ENCODE assay signal across 11 cellular contexts in genomic region chr10:30821269-30821993, GRCh38.
DNase-seq lines count a peak whose midpoint lies in the region; ATAC-seq and TF ChIP-seq lines count a peak whose summit lies in the region.
"Had no signal": no experiment of that assay in that cellular context is flagged by ENCODE, and none has a peak within 500 bp of the region (broad histone marks: within the 10 kb centered on the region; RNA-seq: fewer than 3 reads in every experiment).

No MANE protein-coding gene starts in this region.

- no peak overlapping the region for H3K4me3 ChIP-seq in heart left ventricle
- no peak overlapping the region for H3K4me3 ChIP-seq in esophagus (ENCODE audit: low read depth in 1 of 2, low read length in 2 of 2)
- H3K4me3 ChIP-seq in neural progenitor cell, result no peak overlapping the region
- H3K4me3 ChIP-seq in urinary bladder (ENCODE audit: low read depth, low read length), result no peak overlapping the region

- H3K36me3 ChIP-seq in heart left ventricle (no peaks in the 10 kb centered on the region), esophagus (ENCODE audit: control insufficient read depth in 2 of 2, insufficient read depth in 2 of 2, low read length in 1 of 2) (no peaks in the 10 kb centered on the region), neural progenitor cell (no peaks in the 10 kb centered on the region), urinary bladder (ENCODE audit: insufficient read depth) (no peaks in the 10 kb centered on the region)

- H3K9me3 Mint-ChIP-seq in neural progenitor cell, result no peaks in the 10 kb centered on the region

- H3K4me1 ChIP-seq in heart left ventricle (peaks cover 0 to 42% (median 18%) of the 10 kb centered on the region in 12 donors), esophagus (ENCODE audit: control insufficient read depth in 2 of 2, insufficient read depth in 2 of 2, low read length in 1 of 2) (peaks cover 4 to 14% of the 10 kb centered on the region in 2 donors), neural progenitor cell (peaks cover 4% of the 10 kb centered on the region), urinary bladder (ENCODE audit: insufficient read depth) (no peaks in the 10 kb centered on the region)

- no peaks in the 10 kb centered on the region for H4K20me1 ChIP-seq in neural progenitor cell (ENCODE audit: low read depth)

- ATAC-seq in heart left ventricle (no peak), left cardiac atrium (no peak), GM18867 (IDR thresholded peaks at IDR 0.05; ENCODE audit: unreplicated experiment) (no peak)

- DNase-seq in heart left ventricle (no peak), left cardiac atrium (no peak), neural progenitor cell (ENCODE audit: low spot score) (no peak), AML-193 (lab: John Stamatoyannopoulos, UW) (no peak), NCI-H82 (lab: John Stamatoyannopoulos, UW) (no peak)
- DNase-seq: Calu3, NCI-H2171 treated with DMSO at 0.1 percent for 48 hours, small intestine had no signal

- no peaks in the 10 kb centered on the region for H3K36me3 Mint-ChIP-seq in neural progenitor cell

- no peaks in the 10 kb centered on the region for H3K27me3 ChIP-seq in heart left ventricle
- no peaks in the 10 kb centered on the region for H3K27me3 ChIP-seq in esophagus (ENCODE audit: control insufficient read depth in 1 of 2, insufficient read depth in 2 of 2, low read length in 2 of 2)
- no peaks in the 10 kb centered on the region for H3K27me3 ChIP-seq in neural progenitor cell

- TF ChIP-seq CTCF in heart left ventricle (IDR thresholded peaks at IDR 0.05) (no peak), neural progenitor cell (IDR thresholded peaks at IDR 0.05) (no peak)

- H3K4me2 ChIP-seq in neural progenitor cell, result no peak overlapping the region

- no peaks in the 10 kb centered on the region for H3K9me3 ChIP-seq in heart left ventricle
- no peaks in the 10 kb centered on the region for H3K9me3 ChIP-seq in esophagus (ENCODE audit: control insufficient read depth in 2 of 2, insufficient read depth in 1 of 2, low read depth in 1 of 2, low read length in 1 of 2)
- no peaks in the 10 kb centered on the region for H3K9me3 ChIP-seq in neural progenitor cell (ENCODE audit: low read depth)

- 70 to 75% (median 73%) methylated on average over 10 of the region's 10 CpGs for WGBS in heart left ventricle, 4 donors
- 55 to 66% methylated on average over 10 of the region's 10 CpGs for WGBS in esophagus, 2 donors
- 51% methylated on average over 10 of the region's 10 CpGs for WGBS in urinary bladder

- H3K27ac Mint-ChIP-seq in neural progenitor cell, result peak overlapping the region; percentile 59

- intact Hi-C loops in heart left ventricle (cut with DNase I), result loop anchor here in 1 of 10 donors (5.0 kb wide), 1 partner anchor 71 kb away; no protein-coding TSS in a partner anchor
- intact Hi-C loops in left cardiac atrium (cut with DNase I), result no loop called here

- H3K27me3 Mint-ChIP-seq in neural progenitor cell (ENCODE audit: insufficient read depth, low read depth), result peaks cover 9% of the 10 kb centered on the region

- H3K79me2 ChIP-seq in neural progenitor cell (ENCODE audit: low read depth), result no peaks in the 10 kb centered on the region

- no peak overlapping the region for H3K4me3 Mint-ChIP-seq in neural progenitor cell

- no peak for TF ChIP-seq POLR2A in heart left ventricle (IDR thresholded peaks at IDR 0.05)

- no peak overlapping the region for H3K9ac ChIP-seq in neural progenitor cell

- H3K27ac ChIP-seq in heart left ventricle, result peak overlapping the region; percentile 51 to 92 (median 77)
- H3K27ac ChIP-seq in esophagus (ENCODE audit: low read depth in 2 of 2, low read length in 1 of 2), result peak overlapping the region; percentile 17 to 35
- H3K27ac ChIP-seq in neural progenitor cell, result no peak overlapping the region
- H3K27ac ChIP-seq in urinary bladder (ENCODE audit: low read depth), result peak overlapping the region; percentile 64

- peaks cover 43% of the 10 kb centered on the region for H3K4me1 Mint-ChIP-seq in neural progenitor cell

- peaks cover 3% of the 10 kb centered on the region for H3F3A ChIP-seq in neural progenitor cell (ENCODE audit: low read depth)

- H2AFZ ChIP-seq in neural progenitor cell (replicated peaks), result no peak overlapping the region
